In the genomic region with DNA sequence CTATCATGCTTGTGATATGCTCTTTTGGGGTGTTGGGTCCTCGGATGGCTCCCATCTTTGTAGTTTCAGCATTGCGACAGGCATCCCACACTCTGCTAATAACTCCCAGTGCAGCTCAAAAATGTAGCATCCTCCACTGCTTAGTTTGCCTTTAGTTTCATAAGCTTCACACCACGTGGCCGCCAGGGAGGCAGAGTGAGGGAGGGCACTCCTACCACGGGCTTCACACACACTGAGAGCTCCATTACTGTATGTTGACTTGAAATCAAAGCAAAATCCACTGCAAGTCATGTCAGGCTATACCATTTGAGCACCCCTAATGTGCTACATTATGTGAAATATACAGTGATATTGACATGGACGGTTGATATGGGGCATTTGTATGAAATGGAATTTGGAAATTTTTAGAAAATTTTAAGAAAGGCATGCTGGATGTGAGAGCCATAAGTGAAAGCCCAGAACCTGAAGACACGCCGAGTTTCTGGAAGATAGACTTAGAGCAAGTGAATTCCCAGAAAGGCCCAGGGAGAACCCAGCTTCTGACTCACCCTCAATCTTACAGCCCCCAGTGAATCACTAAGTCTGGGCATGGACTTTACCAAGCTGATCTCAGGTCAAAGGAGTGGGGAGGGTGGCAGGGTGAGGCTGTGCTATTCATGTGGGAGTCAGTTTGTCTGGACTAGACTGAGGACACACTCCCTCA, we compare ENCODE assay signal across 16 cellular contexts.
DNase-seq lines count a peak whose midpoint lies in the region; ATAC-seq and TF ChIP-seq lines count a peak whose summit lies in the region.
"Had no signal": no experiment of that assay in that cellular context is flagged by ENCODE, and none has a peak within 500 bp of the region (broad histone marks: within the 10 kb centered on the region; RNA-seq: fewer than 3 reads in every experiment).

No MANE protein-coding gene starts in this region.

- H4K91ac ChIP-seq in H9 (ENCODE audit: insufficient read length, low read depth, low read length), result no peak overlapping the region

- H2BK120ac ChIP-seq in H9 (ENCODE audit: low read depth, low read length, poor library complexity, severe bottlenecking), result no peak overlapping the region

- 100% methylated on average over 1 of the region's 8 CpGs for WGBS in H9 (ENCODE audit: extremely low coverage, insufficient read length, low lambda C conversion rate)
- 88 to 90% methylated on average over 8 of the region's 8 CpGs for WGBS in heart right ventricle, 2 donors

- no peak overlapping the region for H2BK20ac ChIP-seq in H9 (ENCODE audit: low read depth, low read length, poor library complexity, severe bottlenecking)

- H3K23me2 ChIP-seq in H9 (ENCODE audit: insufficient read length, low read depth, low read length, poor library complexity, severe bottlenecking), result no peaks in the 10 kb centered on the region

- H3K79me2 ChIP-seq in H9 (ENCODE audit: insufficient read depth, low read length), result no peaks in the 10 kb centered on the region

- peaks cover 5 to 6% of the 10 kb centered on the region in 2 donors for H3K36me3 Mint-ChIP-seq in activated naive CD4-positive, alpha-beta T cell treated with anti-CD3 and anti-CD28 coated beads, Interleukin-2, amount 50 U/mL, for 72 hours
- H3K36me3 Mint-ChIP-seq in stimulated activated memory B cell treated with anti-CD40 and anti-IgM and Interleukin-4, amounts not matched to agents 10 μg/mL and 1 μg/mL and 100 μg/mL, for 72 hours, result no peaks in the 10 kb centered on the region
- H3K36me3 Mint-ChIP-seq in H9 (ENCODE audit: insufficient read depth in 1 of 3, low read depth in 3 of 3), result peaks cover 0 to 3% (median 0%) of the 10 kb centered on the region in 3 experiments; a peak in 1 of 7 replicates

- no peak overlapping the region for H2BK15ac ChIP-seq in H9 (ENCODE audit: low read depth, low read length)

- no peak overlapping the region for H3K56ac ChIP-seq in H9 (ENCODE audit: insufficient read length, low read depth, low read length)

- ATAC-seq in activated naive CD4-positive, alpha-beta T cell treated with anti-CD3 and anti-CD28 coated beads, Interleukin-2, amount 50 U/mL, for 72 hours, result peak; percentile 35 to 94
- ATAC-seq in stimulated activated naive CD8-positive, alpha-beta T cell treated with anti-CD3 and anti-CD28 coated beads, Interleukin-15, amount 100 ng/mL, for 72 hours, result peak; percentile 59
- ATAC-seq in stimulated activated memory B cell treated with anti-CD40 and anti-IgM and Interleukin-4, amounts not matched to agents 10 μg/mL and 1 μg/mL and 100 μg/mL, for 72 hours, result no peak
- no peak for ATAC-seq in heart right ventricle
- ATAC-seq: gastrocnemius medialis had no signal

- H3K4me3 Mint-ChIP-seq in stimulated activated naive CD8-positive, alpha-beta T cell treated with anti-CD3 and anti-CD28 coated beads, Interleukin-15, amount 100 ng/mL, for 72 hours, result no peak overlapping the region
- H3K4me3 Mint-ChIP-seq in stimulated activated memory B cell treated with anti-CD40 and anti-IgM and Interleukin-4, amounts not matched to agents 10 μg/mL and 1 μg/mL and 100 μg/mL, for 72 hours, result no peak overlapping the region
- H3K4me3 Mint-ChIP-seq in H9, result no peak overlapping the region

- peaks cover 10% of the 10 kb centered on the region for H3K4me1 Mint-ChIP-seq in stimulated activated naive CD8-positive, alpha-beta T cell treated with anti-CD3 and anti-CD28 coated beads, Interleukin-15, amount 100 ng/mL, for 72 hours
- H3K4me1 Mint-ChIP-seq in stimulated activated memory B cell treated with anti-CD40 and anti-IgM and Interleukin-4, amounts not matched to agents 10 μg/mL and 1 μg/mL and 100 μg/mL, for 72 hours, result no peaks in the 10 kb centered on the region
- H3K4me1 Mint-ChIP-seq in H9, result peaks cover 8 to 11% of the 10 kb centered on the region in 2 experiments

- intact Hi-C loops in heart right ventricle (cut with DNase I), result no loop called here

- TF ChIP-seq CTCF in fibroblast of villous mesenchyme (IDR thresholded peaks at IDR 0.05; ENCODE audit: insufficient read depth, low read depth, low read length) (no peak), H9 (conservative IDR thresholded peaks at IDR 0.05) (no peak), heart right ventricle (IDR thresholded peaks at IDR 0.05) (no peak)

- H3K23ac ChIP-seq in H9 (ENCODE audit: insufficient read length, low read depth, low read length), result no peak overlapping the region

- no peaks in the 10 kb centered on the region for H4K20me1 ChIP-seq in H9 (ENCODE audit: control insufficient read depth, insufficient read depth, insufficient read length)

- no peak overlapping the region for H3K18ac ChIP-seq in H9 (ENCODE audit: insufficient read length, low read depth, low read length)

- H3K27me3 Mint-ChIP-seq in stimulated activated naive CD8-positive, alpha-beta T cell treated with anti-CD3 and anti-CD28 coated beads, Interleukin-15, amount 100 ng/mL, for 72 hours, result peaks cover 25% of the 10 kb centered on the region
- peaks cover 9% of the 10 kb centered on the region for H3K27me3 Mint-ChIP-seq in stimulated activated memory B cell treated with anti-CD40 and anti-IgM and Interleukin-4, amounts not matched to agents 10 μg/mL and 1 μg/mL and 100 μg/mL, for 72 hours
- H3K27me3 Mint-ChIP-seq in H9 (ENCODE audit: low read depth), result no peaks in the 10 kb centered on the region; the same call in none of the 2 replicates

- H3K9me3 ChIP-seq in H9 (ENCODE audit: control insufficient read depth, low read depth, low read length) (no peaks in the 10 kb centered on the region), heart right ventricle (peaks cover 0 to 4% (median 0%) of the 10 kb centered on the region in 11 donors)
- H3K9me3 ChIP-seq: gastrocnemius medialis, vagina had no signal

- no peak overlapping the region for H2BK5ac ChIP-seq in H9 (ENCODE audit: insufficient read length, low read length)

- H3K4ac ChIP-seq in H9 (ENCODE audit: low read depth, low read length), result no peak overlapping the region

- no peak overlapping the region for H2BK12ac ChIP-seq in H9 (ENCODE audit: insufficient read length, low read depth, low read length)

- H3K14ac ChIP-seq in H9 (ENCODE audit: insufficient read depth, low read length), result no peak overlapping the region

- H3K4me2 ChIP-seq in H9 (ENCODE audit: insufficient read depth, insufficient read length, low read length), result no peak overlapping the region

- H3K4me1 ChIP-seq in H9 (ENCODE audit: insufficient read depth, low read length) (no peaks in the 10 kb centered on the region; the same call in 1 of the 2 replicates), heart right ventricle (no peaks in the 10 kb centered on the region)
- H3K4me1 ChIP-seq: gastrocnemius medialis, vagina had no signal

- H3T11ph ChIP-seq in H9 (ENCODE audit: low read length), result no peak overlapping the region

- H3K4me3 ChIP-seq in fibroblast of villous mesenchyme (ENCODE audit: low read depth, low read length) (no peak overlapping the region), heart right ventricle (no peak overlapping the region)
- H3K4me3 ChIP-seq: gastrocnemius medialis, vagina had no signal

- H4K5ac ChIP-seq in H9 (ENCODE audit: insufficient read length, low read depth, low read length), result no peak overlapping the region

- H2AFZ ChIP-seq in H9 (ENCODE audit: low read length), result no peak overlapping the region

- H3K27ac ChIP-seq in H9 (ENCODE audit: insufficient read length, low read depth, low read length), result no peak overlapping the region
- no peak overlapping the region for H3K27ac ChIP-seq in heart right ventricle
- H3K27ac ChIP-seq: gastrocnemius medialis, vagina had no signal

- DNase-seq in activated naive CD4-positive, alpha-beta T cell treated with anti-CD3 and anti-CD28 coated beads, Interleukin-2, amount 50 U/mL, for 72 hours (ENCODE audit: low spot score in 2 of 2), result no peak
- DNase-seq in activated naive CD4-positive, alpha-beta T cell treated with anti-CD3 and anti-CD28 coated beads, Interleukin-2, amount 50 U/mL, for 16 hours, result no peak
- DNase-seq in T1000 (lab: John Stamatoyannopoulos, UW), result peak; percentile 8
- DNase-seq in fibroblast of villous mesenchyme (ENCODE audit: low read depth), result peak; percentile 30
- DNase-seq in stimulated activated naive CD8-positive, alpha-beta T cell treated with anti-CD3 and anti-CD28 coated beads, Interleukin-15, amount 100 ng/mL, for 72 hours, result no peak
- DNase-seq in H9, result no peak
- no peak for DNase-seq in heart right ventricle
- DNase-seq: activated CD4-positive, CD25-positive, alpha-beta regulatory T cell treated with anti-CD3 and anti-CD28 coated beads, Interleukin-2, amount 50 U/mL, for 72 hours; activated gamma-delta T cell treated with Interleukin-2 at 50 U/mL for 16 hours; cortex of kidney; gastrocnemius medialis; NCI-H1930; NK-92 treated with Interleukin-12 subunit alpha and Interleukin-12 subunit beta, amount 100 ng/mL, for 24 hours; stimulated activated CD4-positive, alpha-beta T cell treated with anti-CD3 and anti-CD28 coated beads, Interleukin-12 subunit alpha, Interleukin-12 subunit beta, amount 100 ng/mL, for 4 hours had no signal

- H3K9me3 Mint-ChIP-seq in activated naive CD4-positive, alpha-beta T cell treated with anti-CD3 and anti-CD28 coated beads, Interleukin-2, amount 50 U/mL, for 72 hours, result peaks cover 4 to 5% of the 10 kb centered on the region in 2 donors
- H3K9me3 Mint-ChIP-seq in stimulated activated naive CD8-positive, alpha-beta T cell treated with anti-CD3 and anti-CD28 coated beads, Interleukin-15, amount 100 ng/mL, for 72 hours, result peaks cover 4 to 7% of the 10 kb centered on the region in 2 donors
- H3K9me3 Mint-ChIP-seq in stimulated activated memory B cell treated with anti-CD40 and anti-IgM and Interleukin-4, amounts not matched to agents 10 μg/mL and 1 μg/mL and 100 μg/mL, for 72 hours, result peaks cover 3% of the 10 kb centered on the region
- peaks cover 3 to 5% of the 10 kb centered on the region in 2 experiments; a peak in 2 of 5 replicates for H3K9me3 Mint-ChIP-seq in H9

- no peaks in the 10 kb centered on the region for H3K36me3 ChIP-seq in heart right ventricle
- H3K36me3 ChIP-seq: gastrocnemius medialis, vagina had no signal

- H3K27ac Mint-ChIP-seq in activated naive CD4-positive, alpha-beta T cell treated with anti-CD3 and anti-CD28 coated beads, Interleukin-2, amount 50 U/mL, for 72 hours, result no peak overlapping the region
- no peak overlapping the region for H3K27ac Mint-ChIP-seq in stimulated activated naive CD8-positive, alpha-beta T cell treated with anti-CD3 and anti-CD28 coated beads, Interleukin-15, amount 100 ng/mL, for 72 hours
- H3K27ac Mint-ChIP-seq in stimulated activated memory B cell treated with anti-CD40 and anti-IgM and Interleukin-4, amounts not matched to agents 10 μg/mL and 1 μg/mL and 100 μg/mL, for 72 hours, result no peak overlapping the region
- H3K27ac Mint-ChIP-seq in H9, result no peak overlapping the region

- no peak overlapping the region for H2AK5ac ChIP-seq in H9 (ENCODE audit: insufficient read length, low read length)

- H3K79me1 ChIP-seq in H9 (ENCODE audit: insufficient read depth, low read depth, low read length, poor library complexity, severe bottlenecking), result no peaks in the 10 kb centered on the region

- H4K8ac ChIP-seq in H9 (replicated peaks; ENCODE audit: insufficient read length, low read depth, low read length), result no peak overlapping the region

- H3K9ac ChIP-seq in H9 (ENCODE audit: extremely low read depth, insufficient read length, low read length), result no peak overlapping the region

- H3K27me3 ChIP-seq in H9 (ENCODE audit: insufficient read depth, low read length) (no peaks in the 10 kb centered on the region; the same call in 1 of the 2 replicates), heart right ventricle (no peaks in the 10 kb centered on the region)
- H3K27me3 ChIP-seq: vagina had no signal

Comparison
In these comparisons a context has a peak if more than half of its experiments do, and no peak if none do; other contexts are left out.
1. ATAC-seq: peak in activated naive CD4-positive, alpha-beta T cell treated with anti-CD3 and anti-CD28 coated beads, Interleukin-2, amount 50 U/mL, for 72 hours (2 of 2) and stimulated activated naive CD8-positive, alpha-beta T cell treated with anti-CD3 and anti-CD28 coated beads, Interleukin-15, amount 100 ng/mL, for 72 hours (single experiment); none in stimulated activated memory B cell treated with anti-CD40 and anti-IgM and Interleukin-4, amounts not matched to agents 10 μg/mL and 1 μg/mL and 100 μg/mL, for 72 hours (single experiment) and heart right ventricle (0 of 8).
2. DNase-seq: peak in T1000 (single experiment) and fibroblast of villous mesenchyme (single experiment); none in activated naive CD4-positive, alpha-beta T cell treated with anti-CD3 and anti-CD28 coated beads, Interleukin-2, amount 50 U/mL, for 72 hours (0 of 2), activated naive CD4-positive, alpha-beta T cell treated with anti-CD3 and anti-CD28 coated beads, Interleukin-2, amount 50 U/mL, for 16 hours (single experiment), stimulated activated naive CD8-positive, alpha-beta T cell treated with anti-CD3 and anti-CD28 coated beads, Interleukin-15, amount 100 ng/mL, for 72 hours (0 of 2), H9 (single experiment) and heart right ventricle (0 of 2).